Comparison of ENCODE assay signal across 8 cellular contexts in the genomic region with DNA sequence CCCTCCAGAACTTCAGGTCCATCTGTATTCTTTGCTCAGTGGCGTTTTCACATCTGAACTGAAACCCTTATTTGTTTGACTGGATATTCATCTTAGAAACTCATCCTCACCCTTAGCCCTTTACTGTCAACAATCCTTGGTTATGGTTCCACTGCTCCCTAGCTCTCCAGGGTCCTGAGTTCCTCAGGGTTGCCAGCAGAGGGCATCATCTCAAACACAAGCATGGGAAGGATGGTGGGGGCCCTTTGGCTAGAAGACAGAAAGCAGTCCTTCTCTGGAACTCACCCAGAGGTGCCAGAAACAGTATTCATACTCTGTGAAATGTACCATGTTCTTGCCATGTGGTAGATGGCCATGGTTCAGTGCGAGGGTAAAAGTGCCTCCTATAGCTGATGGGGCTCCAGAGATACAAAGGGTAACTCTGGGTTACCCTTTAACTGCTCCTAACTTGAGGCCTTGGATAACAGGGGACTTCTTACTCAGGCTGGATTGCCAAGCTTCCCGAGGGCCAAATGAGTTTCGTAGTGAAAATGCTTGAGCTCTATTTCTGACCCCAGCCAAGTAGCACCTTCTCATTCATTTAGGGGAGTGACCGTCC. TPM values are rescaled to one million over a fixed set of nuclear protein-coding genes. Genes with fewer than 3 reads are reported as not detected.
DNase-seq lines count a peak whose midpoint lies in the region; ATAC-seq and TF ChIP-seq lines count a peak whose summit lies in the region.
"Had no signal": no experiment of that assay in that cellular context is flagged by ENCODE, and none has a peak within 500 bp of the region (broad histone marks: within the 10 kb centered on the region; RNA-seq: fewer than 3 reads in every experiment).

No MANE protein-coding gene starts in this region.

- TF ChIP-seq EP300 in Ishikawa (IDR thresholded peaks at IDR 0.05; ENCODE audit: borderline replicate concordance): no peak

- POLR2A ChIA-PET in activated CD8-positive, alpha-beta T cell treated with anti-CD3 and anti-CD28 coated beads, Interleukin-2, amount 10 ng/mL, durations not matched to agents 7 days and 5 days (lab: Charles Lee): interaction anchor here (1.6 kb wide), 1 partner anchor 22 kb away, joined by 3 read pairs; no protein-coding TSS in a partner anchor

- TF ChIP-seq RAD21 in Ishikawa (IDR thresholded peaks at IDR 0.05; ENCODE audit: low read depth): peak; percentile 41

- H3K36me3 ChIP-seq in lower lobe of right lung: peaks cover 99% of the 10 kb centered on the region

- ATAC-seq in activated CD8-positive, alpha-beta T cell treated with anti-CD3 and anti-CD28 coated beads, Interleukin-2, amount 10 ng/mL, durations not matched to agents 7 days and 5 days: peak; percentile 61
- ATAC-seq in lower lobe of right lung: no peak
- ATAC-seq in GM18519 (IDR thresholded peaks at IDR 0.05; ENCODE audit: low FRiP score, unreplicated experiment): no peak
- no peak for ATAC-seq in activated CD8-positive, alpha-beta memory T cell treated with anti-CD3 and anti-CD28 coated beads, Interleukin-2, amount 10 ng/mL, durations not matched to agents 7 days and 5 days

- H3K9me3 ChIP-seq in lower lobe of right lung: no peaks in the 10 kb centered on the region

- H3K9me3 Mint-ChIP-seq in activated CD8-positive, alpha-beta T cell treated with anti-CD3 and anti-CD28 coated beads, Interleukin-2, amount 10 ng/mL, durations not matched to agents 7 days and 5 days (ENCODE audit: insufficient read depth): no peaks in the 10 kb centered on the region
- H3K9me3 Mint-ChIP-seq in activated CD8-positive, alpha-beta memory T cell treated with anti-CD3 and anti-CD28 coated beads, Interleukin-2, amount 10 ng/mL, durations not matched to agents 7 days and 5 days (ENCODE audit: low read depth): no peaks in the 10 kb centered on the region

- H3K4me1 Mint-ChIP-seq in activated CD8-positive, alpha-beta T cell treated with anti-CD3 and anti-CD28 coated beads, Interleukin-2, amount 10 ng/mL, durations not matched to agents 7 days and 5 days (ENCODE audit: low read depth): no peaks in the 10 kb centered on the region
- peaks cover 3% of the 10 kb centered on the region for H3K4me1 Mint-ChIP-seq in activated CD8-positive, alpha-beta memory T cell treated with anti-CD3 and anti-CD28 coated beads, Interleukin-2, amount 10 ng/mL, durations not matched to agents 7 days and 5 days

- no peaks in the 10 kb centered on the region for H3K27me3 ChIP-seq in lower lobe of right lung (ENCODE audit: low read depth)

- no peaks in the 10 kb centered on the region for H3K27me3 Mint-ChIP-seq in activated CD8-positive, alpha-beta T cell treated with anti-CD3 and anti-CD28 coated beads, Interleukin-2, amount 10 ng/mL, durations not matched to agents 7 days and 5 days (ENCODE audit: low read depth)
- H3K27me3 Mint-ChIP-seq in activated CD8-positive, alpha-beta memory T cell treated with anti-CD3 and anti-CD28 coated beads, Interleukin-2, amount 10 ng/mL, durations not matched to agents 7 days and 5 days: no peaks in the 10 kb centered on the region

- TF ChIP-seq CTCF in lower lobe of right lung (IDR thresholded peaks at IDR 0.05): peak; percentile 30

- H3K36me3 Mint-ChIP-seq in activated CD8-positive, alpha-beta T cell treated with anti-CD3 and anti-CD28 coated beads, Interleukin-2, amount 10 ng/mL, durations not matched to agents 7 days and 5 days (ENCODE audit: low read depth): peaks cover 65% of the 10 kb centered on the region
- peaks cover 40% of the 10 kb centered on the region for H3K36me3 Mint-ChIP-seq in activated CD8-positive, alpha-beta memory T cell treated with anti-CD3 and anti-CD28 coated beads, Interleukin-2, amount 10 ng/mL, durations not matched to agents 7 days and 5 days

- CTCF ChIA-PET in activated CD8-positive, alpha-beta T cell treated with anti-CD3 and anti-CD28 coated beads, Interleukin-2, amount 10 ng/mL, durations not matched to agents 7 days and 5 days (lab: Charles Lee): interaction anchor here (0.7 to 9.1 kb wide), 18 partner anchors 9 to 255 kb away, joined by 3 to 78 read pairs (median 4); a partner anchor contains a TSS
- CTCF ChIA-PET in activated CD8-positive, alpha-beta memory T cell treated with anti-CD3 and anti-CD28 coated beads, Interleukin-2, amount 10 ng/mL, durations not matched to agents 7 days and 5 days (lab: Charles Lee): interaction anchor here (0.6 to 6.3 kb wide), 11 partner anchors 9 to 252 kb away, joined by 3 to 63 read pairs (median 4); a partner anchor contains a TSS

- no peak overlapping the region for H3K27ac Mint-ChIP-seq in activated CD8-positive, alpha-beta T cell treated with anti-CD3 and anti-CD28 coated beads, Interleukin-2, amount 10 ng/mL, durations not matched to agents 7 days and 5 days
- no peak overlapping the region for H3K27ac Mint-ChIP-seq in activated CD8-positive, alpha-beta memory T cell treated with anti-CD3 and anti-CD28 coated beads, Interleukin-2, amount 10 ng/mL, durations not matched to agents 7 days and 5 days

- H3K4me3 ChIP-seq in lower lobe of right lung: no peak overlapping the region
- H3K4me3 ChIP-seq: SK-N-MC had no signal

- DNase-seq in Daoy (ENCODE audit: low read depth) (peak; percentile 12), lower lobe of right lung (no peak), NCI-H2107 (lab: John Stamatoyannopoulos, UW) (no peak)
- DNase-seq in activated CD8-positive, alpha-beta T cell treated with anti-CD3 and anti-CD28 coated beads, Interleukin-2, amount 10 ng/mL, durations not matched to agents 7 days and 5 days: peak; percentile 30
- DNase-seq in activated CD8-positive, alpha-beta memory T cell treated with anti-CD3 and anti-CD28 coated beads, Interleukin-2, amount 10 ng/mL, durations not matched to agents 7 days and 5 days: no peak

- H3K27ac ChIP-seq in lower lobe of right lung: no peak overlapping the region
- H3K27ac ChIP-seq: SK-N-MC had no signal

- intact Hi-C loops in lower lobe of right lung (cut with DNase I): no loop called here

- no peaks in the 10 kb centered on the region for H3K4me1 ChIP-seq in lower lobe of right lung

- H3K4me3 Mint-ChIP-seq in activated CD8-positive, alpha-beta T cell treated with anti-CD3 and anti-CD28 coated beads, Interleukin-2, amount 10 ng/mL, durations not matched to agents 7 days and 5 days: no peak overlapping the region
- no peak overlapping the region for H3K4me3 Mint-ChIP-seq in activated CD8-positive, alpha-beta memory T cell treated with anti-CD3 and anti-CD28 coated beads, Interleukin-2, amount 10 ng/mL, durations not matched to agents 7 days and 5 days

TF ChIP-seq in Ishikawa, 13 proteins besides CTCF, POLR2A, EP300 and RAD21 (continues in another document):
- no peak for TF ChIP-seq TEAD4 (IDR thresholded peaks at IDR 0.05)
- TF ChIP-seq, protein P1, sequence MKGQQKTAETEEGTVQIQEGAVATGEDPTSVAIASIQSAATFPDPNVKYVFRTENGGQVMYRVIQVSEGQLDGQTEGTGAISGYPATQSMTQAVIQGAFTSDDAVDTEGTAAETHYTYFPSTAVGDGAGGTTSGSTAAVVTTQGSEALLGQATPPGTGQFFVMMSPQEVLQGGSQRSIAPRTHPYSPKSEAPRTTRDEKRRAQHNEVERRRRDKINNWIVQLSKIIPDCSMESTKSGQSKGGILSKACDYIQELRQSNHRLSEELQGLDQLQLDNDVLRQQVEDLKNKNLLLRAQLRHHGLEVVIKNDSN (IDR thresholded peaks at IDR 0.05): no peak
- no peak for TF ChIP-seq YY1 (IDR thresholded peaks at IDR 0.05; ENCODE audit: low read depth)
- TF ChIP-seq CREB1 (IDR thresholded peaks at IDR 0.05; ENCODE audit: low read depth): no peak

RNA-seq across cellular contexts. Expression of a gene that starts 11.3 kb away (rescaled TPM):
- total RNA-seq in Daoy (2014; rRNA removed; shearing (Covaris generic)): 35.0 and 52.0 TPM in 2 replicates
- total RNA-seq in activated CD8-positive, alpha-beta T cell treated with anti-CD3 and anti-CD28 coated beads, Interleukin-2, amount 10 ng/mL, durations not matched to agents 7 days and 5 days: 10 to 100 TPM; 52.7 to 59.7 TPM
- total RNA-seq in lower lobe of right lung: 108 TPM
- 10 to 100 TPM; 59.8 to 61.8 TPM for total RNA-seq in activated CD8-positive, alpha-beta memory T cell treated with anti-CD3 and anti-CD28 coated beads, Interleukin-2, amount 10 ng/mL, durations not matched to agents 7 days and 5 days

RNA-seq across cellular contexts. Expression of a gene that starts 11.4 kb away (rescaled TPM):
- total RNA-seq in Daoy (2014; rRNA removed; shearing (Covaris generic)): 137 and 168 TPM in 2 replicates
- 100 to 1,000 TPM; 121 to 128 TPM for total RNA-seq in activated CD8-positive, alpha-beta T cell treated with anti-CD3 and anti-CD28 coated beads, Interleukin-2, amount 10 ng/mL, durations not matched to agents 7 days and 5 days
- total RNA-seq in lower lobe of right lung: 136 TPM
- 100 to 1,000 TPM; 138 to 139 TPM for total RNA-seq in activated CD8-positive, alpha-beta memory T cell treated with anti-CD3 and anti-CD28 coated beads, Interleukin-2, amount 10 ng/mL, durations not matched to agents 7 days and 5 days

RNA-seq across cellular contexts. Expression of a gene that starts 12.4 kb away (rescaled TPM):
- not detected in 2 replicates for total RNA-seq in Daoy (2014; rRNA removed; shearing (Covaris generic))
- total RNA-seq in activated CD8-positive, alpha-beta T cell treated with anti-CD3 and anti-CD28 coated beads, Interleukin-2, amount 10 ng/mL, durations not matched to agents 7 days and 5 days: under 1 TPM; 0.24 to 0.47 TPM
- total RNA-seq in lower lobe of right lung: 0.15 TPM
- under 1 TPM; 0.35 to 0.44 TPM for total RNA-seq in activated CD8-positive, alpha-beta memory T cell treated with anti-CD3 and anti-CD28 coated beads, Interleukin-2, amount 10 ng/mL, durations not matched to agents 7 days and 5 days

RNA-seq across cellular contexts. Expression of a gene that starts 45.9 kb away (rescaled TPM):
- 1.9 and 2.0 TPM in 2 replicates for total RNA-seq in Daoy (2014; rRNA removed; shearing (Covaris generic))
- not detected for total RNA-seq in activated CD8-positive, alpha-beta T cell treated with anti-CD3 and anti-CD28 coated beads, Interleukin-2, amount 10 ng/mL, durations not matched to agents 7 days and 5 days
- total RNA-seq in lower lobe of right lung: 7.5 TPM
- total RNA-seq in activated CD8-positive, alpha-beta memory T cell treated with anti-CD3 and anti-CD28 coated beads, Interleukin-2, amount 10 ng/mL, durations not matched to agents 7 days and 5 days: not detected

Comparison
In these comparisons a context has a peak if more than half of its experiments do, and no peak if none do; other contexts are left out.
1. DNase-seq: peak in Daoy (single experiment) and activated CD8-positive, alpha-beta T cell treated with anti-CD3 and anti-CD28 coated beads, Interleukin-2, amount 10 ng/mL, durations not matched to agents 7 days and 5 days (single experiment); none in lower lobe of right lung (single experiment), NCI-H2107 (single experiment) and activated CD8-positive, alpha-beta memory T cell treated with anti-CD3 and anti-CD28 coated beads, Interleukin-2, amount 10 ng/mL, durations not matched to agents 7 days and 5 days (single experiment).